9 cellular contexts compared by ENCODE assay signal in genomic region chrX:123976671-123977316, GRCh38. TPM values are rescaled to one million over a fixed set of nuclear protein-coding genes. Genes with fewer than 3 reads are reported as not detected.
DNase-seq lines count a peak whose midpoint lies in the region; ATAC-seq and TF ChIP-seq lines count a peak whose summit lies in the region.
"Had no signal": no experiment of that assay in that cellular context is flagged by ENCODE, and none has a peak within 500 bp of the region (broad histone marks: within the 10 kb centered on the region; RNA-seq: fewer than 3 reads in every experiment).

No MANE protein-coding gene starts in this region.

- peaks cover 13% of the 10 kb centered on the region for H3K4me1 ChIP-seq in foreskin keratinocyte

- TF ChIP-seq CTCF in foreskin keratinocyte (conservative IDR thresholded peaks at IDR 0.05): peak; percentile 66

- no peaks in the 10 kb centered on the region for H3K9me3 Mint-ChIP-seq in stimulated activated naive CD8-positive, alpha-beta T cell treated with anti-CD3 and anti-CD28 coated beads, Interleukin-15, amount 100 ng/mL, for 72 hours

- peaks cover 43% of the 10 kb centered on the region for H3K4me1 Mint-ChIP-seq in stimulated activated naive CD8-positive, alpha-beta T cell treated with anti-CD3 and anti-CD28 coated beads, Interleukin-15, amount 100 ng/mL, for 72 hours

- peak; percentile 32 for ATAC-seq in stimulated activated naive CD8-positive, alpha-beta T cell treated with anti-CD3 and anti-CD28 coated beads, Interleukin-15, Interleukin-2, amounts not matched to agents 100 U/mL and 50 U/mL, for 24 hours
- ATAC-seq in stimulated activated naive CD8-positive, alpha-beta T cell treated with anti-CD3 and anti-CD28 coated beads, Interleukin-15, amount 100 ng/mL, for 72 hours: no peak
- peak; percentile 45 for ATAC-seq in foreskin keratinocyte
- no peak for ATAC-seq in HG03139 (IDR thresholded peaks at IDR 0.05; ENCODE audit: unreplicated experiment)

- H3K27me3 Mint-ChIP-seq in stimulated activated naive CD8-positive, alpha-beta T cell treated with anti-CD3 and anti-CD28 coated beads, Interleukin-15, amount 100 ng/mL, for 72 hours: no peaks in the 10 kb centered on the region

- H3K27ac Mint-ChIP-seq in stimulated activated naive CD8-positive, alpha-beta T cell treated with anti-CD3 and anti-CD28 coated beads, Interleukin-15, amount 100 ng/mL, for 72 hours: no peak overlapping the region

- H3K27ac ChIP-seq in foreskin keratinocyte: no peak overlapping the region
- H3K27ac ChIP-seq: SJCRH30 had no signal

- no peaks in the 10 kb centered on the region for H3K27me3 ChIP-seq in foreskin keratinocyte
- H3K27me3 ChIP-seq: SJCRH30 had no signal

- no peak overlapping the region for H3K4me3 Mint-ChIP-seq in stimulated activated naive CD8-positive, alpha-beta T cell treated with anti-CD3 and anti-CD28 coated beads, Interleukin-15, amount 100 ng/mL, for 72 hours

- no peak for DNase-seq in stimulated activated naive CD8-positive, alpha-beta T cell treated with anti-CD3 and anti-CD28 coated beads, Interleukin-15, Interleukin-2, amounts not matched to agents 100 U/mL and 50 U/mL, for 24 hours
- no peak for DNase-seq in stimulated activated naive CD8-positive, alpha-beta T cell treated with anti-CD3 and anti-CD28 coated beads, Interleukin-15, amount 100 ng/mL, for 72 hours
- DNase-seq in SK-N-DZ (ENCODE audit: low spot score) (peak; percentile 16), foreskin keratinocyte (peak in 1 of 2 donors; percentile 24), retina (no peak), activated T-cell treated with anti-CD3 and anti-CD28 coated beads for 4 hours (no peak)
- DNase-seq in activated CD8-positive, alpha-beta memory T cell treated with anti-CD3 and anti-CD28 coated beads, Interleukin-2, amount 50 U/mL, for 48 hours: no peak

RNA-seq across cellular contexts. Expression of gene STAG2, which starts 15.3 kb away (rescaled TPM):
- polyA plus RNA-seq in SK-N-DZ (2014; cell fraction: cytosol; rRNA removed): 55.1 and 59.0 TPM in 2 replicates
- 26.6 and 30.7 TPM in 2 replicates for polyA plus RNA-seq in SK-N-DZ (2014; cell fraction: nucleus; rRNA removed)
- total RNA-seq in foreskin keratinocyte: 46.6 and 46.7 TPM in 2 replicates
- polyA plus RNA-seq in foreskin keratinocyte: 7.9 and 9.4 TPM in 2 replicates

Comparison
In these comparisons a context has a peak if more than half of its experiments do, and no peak if none do; other contexts are left out.
1. ATAC-seq: peak in stimulated activated naive CD8-positive, alpha-beta T cell treated with anti-CD3 and anti-CD28 coated beads, Interleukin-15, Interleukin-2, amounts not matched to agents 100 U/mL and 50 U/mL, for 24 hours (single experiment) and foreskin keratinocyte (single experiment); none in stimulated activated naive CD8-positive, alpha-beta T cell treated with anti-CD3 and anti-CD28 coated beads, Interleukin-15, amount 100 ng/mL, for 72 hours (single experiment) and HG03139 (single experiment).